Comparison of ENCODE assay signal across 1 cellular context in the genomic region with DNA sequence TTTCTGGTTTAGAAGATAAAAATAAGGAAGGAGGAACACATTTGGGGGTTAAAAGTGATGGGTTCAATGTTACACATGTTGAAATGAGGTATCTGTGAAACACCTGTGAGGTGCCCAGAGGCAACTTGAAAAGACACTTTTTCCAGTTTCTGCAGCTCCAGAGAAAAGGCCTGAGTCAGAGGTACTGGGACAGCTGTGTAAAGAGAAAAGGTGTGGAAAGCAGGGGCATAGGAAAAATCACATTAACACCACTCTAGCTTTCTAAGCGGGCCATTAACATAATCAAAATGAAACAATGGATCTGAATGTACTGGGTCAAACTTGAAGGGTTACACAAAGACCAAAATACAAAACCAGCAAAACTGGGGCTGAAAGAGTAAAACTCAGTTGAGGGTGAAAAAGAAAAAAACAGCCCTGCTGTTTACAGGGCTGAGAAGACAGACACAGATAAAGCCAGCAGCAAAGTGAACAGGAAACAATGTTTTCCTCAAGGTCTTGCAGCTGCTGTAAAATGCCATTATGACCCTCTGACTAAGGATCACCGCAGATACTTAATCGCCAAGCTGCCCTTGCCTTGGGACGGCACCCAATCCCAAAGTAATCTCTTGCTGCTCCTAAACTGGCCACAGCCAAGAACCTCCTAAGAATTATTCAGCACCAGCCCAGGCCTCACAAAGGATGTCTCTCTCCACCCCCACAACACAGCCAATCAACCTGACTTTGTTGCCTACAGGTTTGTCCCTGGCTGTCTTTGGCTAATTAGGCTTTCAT.
TF ChIP-seq lines count a peak whose summit lies in the region.

No MANE protein-coding gene starts in this region.

TF ChIP-seq in H1, 55 proteins besides CTCF, POLR2A, EP300 and RAD21:
- TF ChIP-seq CTBP2 (IDR thresholded peaks at IDR 0.05; ENCODE audit: borderline replicate concordance, insufficient read depth, insufficient read length, low read length) = no peak
TF ChIP-seq in H1: peak in this region for 0.
